17 cellular contexts compared by ENCODE assay signal in genomic region chr12:104684884-104685283, GRCh38.
DNase-seq lines count a peak whose midpoint lies in the region; ATAC-seq, FAIRE-seq and TF ChIP-seq lines count a peak whose summit lies in the region.
"Had no signal": no experiment of that assay in that cellular context is flagged by ENCODE, and none has a peak within 500 bp of the region (broad histone marks: within the 10 kb centered on the region; RNA-seq: fewer than 3 reads in every experiment).

No MANE protein-coding gene starts in this region.

- no peaks in the 10 kb centered on the region for H3K9me1 ChIP-seq in K562 (ENCODE audit: control insufficient read depth, insufficient read depth, low read length)

- H3K27ac Mint-ChIP-seq in activated CD8-positive, alpha-beta T cell treated with anti-CD3 and anti-CD28 coated beads, Interleukin-2, amount 10 ng/mL, durations not matched to agents 7 days and 5 days = no peak overlapping the region
- H3K27ac Mint-ChIP-seq: stimulated activated memory B cell treated with anti-CD40 and anti-IgM and Interleukin-4, amounts not matched to agents 10 μg/mL and 1 μg/mL and 100 μg/mL, for 72 hours; type B pancreatic cell had no signal

- H3K27me3 ChIP-seq in K562 (ENCODE audit: control insufficient read depth in 2 of 2, insufficient read depth in 2 of 2, low read length in 2 of 2) (no peaks in the 10 kb centered on the region), muscle layer of colon (ENCODE audit: control insufficient read depth in 1 of 2, insufficient read depth in 2 of 2, low read length in 2 of 2) (no peaks in the 10 kb centered on the region), dorsolateral prefrontal cortex (no peaks in the 10 kb centered on the region), sigmoid colon (no peaks in the 10 kb centered on the region)
- H3K27me3 ChIP-seq: left lung, SJCRH30 had no signal

- TF ChIP-seq POLR2A in K562 (conservative IDR thresholded peaks at IDR 0.05) (no peak), sigmoid colon (IDR thresholded peaks at IDR 0.05) (no peak)

- no peak overlapping the region for H3K4me2 ChIP-seq in K562 (ENCODE audit: insufficient read depth, low read length)

- H4K20me1 ChIP-seq in K562 (replicated peaks; ENCODE audit: control insufficient read depth, insufficient read depth, low read length) = peaks cover 4% of the 10 kb centered on the region

- intact Hi-C loops in K562 (cut with micrococcal nuclease) (no loop called here), dorsolateral prefrontal cortex (cut with DNase I) (no loop called here), sigmoid colon (cut with DNase I) (no loop called here)

- no peak for ATAC-seq in K562
- no peak for ATAC-seq in activated CD8-positive, alpha-beta T cell treated with anti-CD3 and anti-CD28 coated beads, Interleukin-2, amount 10 ng/mL, durations not matched to agents 7 days and 5 days
- ATAC-seq: left lung; stimulated activated memory B cell treated with anti-CD40 and anti-IgM and Interleukin-4, amounts not matched to agents 10 μg/mL and 1 μg/mL and 100 μg/mL, for 72 hours had no signal

- H3K9me3 ChIP-seq in K562 (replicated peaks; ENCODE audit: control insufficient read depth, insufficient read depth, low read depth, low read length) = no peaks in the 10 kb centered on the region
- no peaks in the 10 kb centered on the region for H3K9me3 ChIP-seq in muscle layer of colon (ENCODE audit: low read length)
- H3K9me3 ChIP-seq in sigmoid colon = no peaks in the 10 kb centered on the region
- H3K9me3 ChIP-seq: left lung, SJCRH30 had no signal

- H3K9ac ChIP-seq in K562 (ENCODE audit: insufficient read depth in 1 of 2, low read depth in 2 of 2, low read length in 2 of 2) (no peak overlapping the region), muscle layer of colon (ENCODE audit: low read length) (no peak overlapping the region)
- H3K9ac ChIP-seq: parathyroid adenoma had no signal

- no peak overlapping the region for H3K4me3 Mint-ChIP-seq in activated CD8-positive, alpha-beta T cell treated with anti-CD3 and anti-CD28 coated beads, Interleukin-2, amount 10 ng/mL, durations not matched to agents 7 days and 5 days
- H3K4me3 Mint-ChIP-seq: activated CD4-positive, alpha-beta memory T cell treated with anti-CD3 and anti-CD28 coated beads, Interleukin-2, amount 10 ng/mL, durations not matched to agents 7 days and 5 days; stimulated activated memory B cell treated with anti-CD40 and anti-IgM and Interleukin-4, amounts not matched to agents 10 μg/mL and 1 μg/mL and 100 μg/mL, for 72 hours; type B pancreatic cell had no signal

- in situ Hi-C loops in K562 (cut with MboI) = no loop called here

- TF ChIP-seq CTCF in K562 (IDR thresholded peaks at IDR 0.05 in 2 of 3, conservative IDR thresholded peaks at IDR 0.05 in 1 of 3; ENCODE audit: insufficient read depth in 2 of 3, low read depth in 1 of 3, low read length in 3 of 3) (no peak), RWPE1 (conservative IDR thresholded peaks at IDR 0.05; ENCODE audit: low read depth) (no peak), dorsolateral prefrontal cortex (IDR thresholded peaks at IDR 0.05 in 54 of 56, conservative IDR thresholded peaks at IDR 0.05 in 2 of 56; ENCODE audit: low read depth in 1 of 56, partially characterized antibody in 56 of 56) (no peak), sigmoid colon (IDR thresholded peaks at IDR 0.05) (no peak)

- WGBS in K562 (ENCODE audit: insufficient coverage, low coverage, missing lambda C conversion rate) = 82% methylated on average over 1 of the region's 1 CpG
- WGBS in sigmoid colon, 2 donors = 63 to 91% methylated on average over 1 of the region's 1 CpG

- POLR2A ChIA-PET in K562 (lab: Yijun Ruan, JAX) (interaction anchor here (1.0 to 1.4 kb wide), 2 partner anchors 13 to 48 kb away, joined by 3 to 4 read pairs; no protein-coding TSS in a partner anchor), RWPE1 (lab: Yijun Ruan, JAX; ENCODE audit: low non-redundant PET) (no interaction called here)
- POLR2A ChIA-PET in activated CD8-positive, alpha-beta T cell treated with anti-CD3 and anti-CD28 coated beads, Interleukin-2, amount 10 ng/mL, durations not matched to agents 7 days and 5 days (lab: Charles Lee) = interaction anchor here (1.0 to 2.6 kb wide), 2 partner anchors 11 to 36 kb away, joined by 5 to 7 read pairs; no protein-coding TSS in a partner anchor

- peaks cover 9% of the 10 kb centered on the region; the same call in 2 of the 3 replicates for H3K79me2 ChIP-seq in K562 (ENCODE audit: control insufficient read depth, insufficient read depth, low read length)
- H3K79me2 ChIP-seq: parathyroid adenoma had no signal

- peaks cover 97% of the 10 kb centered on the region for H3K4me1 Mint-ChIP-seq in activated CD8-positive, alpha-beta T cell treated with anti-CD3 and anti-CD28 coated beads, Interleukin-2, amount 10 ng/mL, durations not matched to agents 7 days and 5 days (ENCODE audit: low read depth)

- BruUV-seq in K562 (replicated peaks; lab: Mats Ljungman, UMichigan) = no TSS peak

- no peaks in the 10 kb centered on the region for H3K9me3 Mint-ChIP-seq in activated CD8-positive, alpha-beta T cell treated with anti-CD3 and anti-CD28 coated beads, Interleukin-2, amount 10 ng/mL, durations not matched to agents 7 days and 5 days (ENCODE audit: insufficient read depth)
- H3K9me3 Mint-ChIP-seq: stimulated activated memory B cell treated with anti-CD40 and anti-IgM and Interleukin-4, amounts not matched to agents 10 μg/mL and 1 μg/mL and 100 μg/mL, for 72 hours; type B pancreatic cell had no signal

- no peak for TF ChIP-seq EP300 in K562 (IDR thresholded peaks at IDR 0.05; ENCODE audit: low read length)
- TF ChIP-seq EP300 in sigmoid colon (IDR thresholded peaks at IDR 0.05) = no peak

- DNase-seq in DMS79 treated with DMSO at 0.1 percent for 48 hours (lab: John Stamatoyannopoulos, UW) (peak; percentile 73), NCI-H1105 (lab: John Stamatoyannopoulos, UW) (peak; percentile 23), K562 (ENCODE audit: extremely low read depth in 1 of 4, low spot score in 3 of 4) (no peak), RWPE1 (ENCODE audit: low spot score) (no peak), dorsolateral prefrontal cortex (no peak), sigmoid colon (no peak)
- no peak for DNase-seq in activated CD8-positive, alpha-beta T cell treated with anti-CD3 and anti-CD28 coated beads, Interleukin-2, amount 10 ng/mL, durations not matched to agents 7 days and 5 days
- DNase-seq: activated CD4-positive, alpha-beta memory T cell treated with anti-CD3 and anti-CD28 coated beads, Interleukin-2, amount 10 ng/mL, durations not matched to agents 7 days and 5 days; anterior cingulate cortex; foreskin melanocyte; left lung; NCI-H2081; SJCRH30 had no signal

- H3K27ac ChIP-seq in K562 (ENCODE audit: extremely low read depth, low read depth, low read length) (no peak overlapping the region), muscle layer of colon (ENCODE audit: low read depth, low read length) (peak overlapping the region; percentile 9), RWPE1 (no peak overlapping the region), dorsolateral prefrontal cortex (no peak overlapping the region), sigmoid colon (peak overlapping the region in 1 of 4 donors; percentile 0)
- H3K27ac ChIP-seq: parathyroid adenoma, SJCRH30 had no signal

- H2AFZ ChIP-seq in K562 (ENCODE audit: low read depth, low read length) = no peak overlapping the region
- H2AFZ ChIP-seq: parathyroid adenoma had no signal

- no peak overlapping the region for H3K4me3 ChIP-seq in K562
- H3K4me3 ChIP-seq in muscle layer of colon (ENCODE audit: low read depth in 1 of 2, low read length in 2 of 2) = no peak overlapping the region
- no peak overlapping the region for H3K4me3 ChIP-seq in dorsolateral prefrontal cortex
- no peak overlapping the region for H3K4me3 ChIP-seq in sigmoid colon
- H3K4me3 ChIP-seq: left lung, SJCRH30 had no signal

- peaks cover 55% of the 10 kb centered on the region for H3K36me3 Mint-ChIP-seq in activated CD8-positive, alpha-beta T cell treated with anti-CD3 and anti-CD28 coated beads, Interleukin-2, amount 10 ng/mL, durations not matched to agents 7 days and 5 days (ENCODE audit: low read depth)
- H3K36me3 Mint-ChIP-seq: type B pancreatic cell had no signal

- H3K36me3 ChIP-seq in K562 (ENCODE audit: control insufficient read depth, insufficient read depth, low read length) = no peaks in the 10 kb centered on the region
- no peaks in the 10 kb centered on the region for H3K36me3 ChIP-seq in muscle layer of colon (ENCODE audit: insufficient read depth, low read length)
- H3K36me3 ChIP-seq in sigmoid colon = no peaks in the 10 kb centered on the region
- H3K36me3 ChIP-seq: left lung, SJCRH30 had no signal

- no peaks in the 10 kb centered on the region for H3K4me1 ChIP-seq in K562 (replicated peaks in 1 of 2; ENCODE audit: control insufficient read depth in 2 of 2, insufficient read depth in 2 of 2, low read length in 2 of 2)
- H3K4me1 ChIP-seq in muscle layer of colon (ENCODE audit: insufficient read depth, low read length) = peaks cover 40% of the 10 kb centered on the region
- peaks cover 0 to 46% (median 28%) of the 10 kb centered on the region in 4 donors for H3K4me1 ChIP-seq in sigmoid colon
- H3K4me1 ChIP-seq: parathyroid adenoma had no signal

- CTCF ChIA-PET in K562 (lab: Yijun Ruan, JAX; ENCODE audit: low intra/inter-chr PET ratio) = no interaction called here
- CTCF ChIA-PET in RWPE1 (lab: Yijun Ruan, JAX) = interaction anchor here (0.6 kb wide), 1 partner anchor 704 kb away, joined by 3 read pairs; no protein-coding TSS in a partner anchor
- CTCF ChIA-PET in activated CD8-positive, alpha-beta T cell treated with anti-CD3 and anti-CD28 coated beads, Interleukin-2, amount 10 ng/mL, durations not matched to agents 7 days and 5 days (lab: Charles Lee) = interaction anchor here (0.6 to 2.5 kb wide), 6 partner anchors 9 to 303 kb away, joined by 3 to 8 read pairs (median 3); no protein-coding TSS in a partner anchor

- no peak for FAIRE-seq in K562 (lab: Jason Lieb, UNC)

- H3K27me3 Mint-ChIP-seq in activated CD8-positive, alpha-beta T cell treated with anti-CD3 and anti-CD28 coated beads, Interleukin-2, amount 10 ng/mL, durations not matched to agents 7 days and 5 days (ENCODE audit: low read depth) = no peaks in the 10 kb centered on the region
- H3K27me3 Mint-ChIP-seq: activated CD4-positive, alpha-beta memory T cell treated with anti-CD3 and anti-CD28 coated beads, Interleukin-2, amount 10 ng/mL, durations not matched to agents 7 days and 5 days; stimulated activated memory B cell treated with anti-CD40 and anti-IgM and Interleukin-4, amounts not matched to agents 10 μg/mL and 1 μg/mL and 100 μg/mL, for 72 hours; type B pancreatic cell had no signal

- TF ChIP-seq RAD21 in K562 (CRISPR knock-in tag; conservative IDR thresholded peaks at IDR 0.05 in 1 of 2, IDR thresholded peaks at IDR 0.05 in 1 of 2) = no peak

TF ChIP-seq in K562, 482 proteins besides CTCF, POLR2A, EP300 and RAD21 (continues in another document):
- no peak for TF ChIP-seq LARP7 (IDR thresholded peaks at IDR 0.05)
- no peak for TF ChIP-seq HOXB6 (CRISPR knock-in tag; IDR thresholded peaks at IDR 0.05; ENCODE audit: borderline replicate concordance)
- TF ChIP-seq CBX2 (IDR thresholded peaks at IDR 0.05; ENCODE audit: insufficient read depth, low read length, poor library complexity, severe bottlenecking) = no peak
- TF ChIP-seq NFIC (IDR thresholded peaks at IDR 0.05) = peak; percentile 37; the same call in 1 of the 2 replicates
- peak; percentile 5 for TF ChIP-seq MEIS2 (IDR thresholded peaks at IDR 0.05; ENCODE audit: partially characterized antibody)

Comparison
In these comparisons a context has a peak if more than half of its experiments do, and no peak if none do; other contexts are left out.
1. DNase-seq: peak in DMS79 treated with DMSO at 0.1 percent for 48 hours (single experiment) and NCI-H1105 (single experiment); none in K562 (0 of 4), RWPE1 (single experiment), activated CD8-positive, alpha-beta T cell treated with anti-CD3 and anti-CD28 coated beads, Interleukin-2, amount 10 ng/mL, durations not matched to agents 7 days and 5 days (single experiment), dorsolateral prefrontal cortex (0 of 10) and sigmoid colon (single experiment).